In genomic region chr17:34504814-34505484, GRCh38 we compare ENCODE assay signal across 17 cellular contexts.
DNase-seq lines count a peak whose midpoint lies in the region; ATAC-seq and TF ChIP-seq lines count a peak whose summit lies in the region.
"Had no signal": no experiment of that assay in that cellular context is flagged by ENCODE, and none has a peak within 500 bp of the region (broad histone marks: within the 10 kb centered on the region; RNA-seq: fewer than 3 reads in every experiment).

No MANE protein-coding gene starts in this region.

- WGBS in mesenchymal stem cell = 100% methylated on average over 1 of the region's 3 CpGs

- H2BK5ac ChIP-seq in mesenchymal stem cell (ENCODE audit: low read depth, low read length, poor library complexity, severe bottlenecking) = no peak overlapping the region

- no peak overlapping the region for H3K14ac ChIP-seq in mesenchymal stem cell (ENCODE audit: low read length in 2 of 2)

- no peak overlapping the region for H2BK120ac ChIP-seq in mesenchymal stem cell (ENCODE audit: low read depth, low read length)

- intact Hi-C loops in activated CD4-positive, alpha-beta T cell treated with anti-CD3 and anti-CD28 coated beads for 36 hours (cut with DNase I, micrococcal nuclease) = loop anchor here in 1 of 2 experiments (10.0 kb wide), 1 partner anchor 70 kb away; the partner anchor contains the start of gene TMEM132E

- H3K36me3 Mint-ChIP-seq in activated CD4-positive, alpha-beta T cell treated with anti-CD3 and anti-CD28 coated beads for 36 hours (ENCODE audit: low read depth) = no peaks in the 10 kb centered on the region
- no peaks in the 10 kb centered on the region for H3K36me3 Mint-ChIP-seq in activated CD4-positive, alpha-beta T cell treated with anti-CD3 and anti-CD28 coated beads, Interleukin-2, amount 10 ng/mL, durations not matched to agents 7 days and 5 days (ENCODE audit: low read depth)
- no peaks in the 10 kb centered on the region for H3K36me3 Mint-ChIP-seq in activated T-helper 17 cell treated with anti-CD3 and anti-CD28 coated beads, Interleukin-2, amount 50 U/mL, for 72 hours (ENCODE audit: low read depth)
- no peaks in the 10 kb centered on the region for H3K36me3 Mint-ChIP-seq in stimulated activated effector memory CD8-positive, alpha-beta T cell treated with anti-CD3 and anti-CD28 coated beads, Interleukin-12 subunit alpha, Interleukin-12 subunit beta, amount 100 ng/mL, for 72 hours
- H3K36me3 Mint-ChIP-seq: CD14-positive monocyte; CD8-positive, alpha-beta T cell had no signal

- CTCF ChIA-PET in activated CD4-positive, alpha-beta T cell treated with anti-CD3 and anti-CD28 coated beads for 36 hours (lab: Charles Lee) = interaction anchor here (0.6 to 1.8 kb wide), 2 partner anchors 37 to 303 kb away, joined by 3 to 4 read pairs; no protein-coding TSS in a partner anchor
- CTCF ChIA-PET in activated CD4-positive, alpha-beta T cell treated with anti-CD3 and anti-CD28 coated beads, Interleukin-2, amount 10 ng/mL, durations not matched to agents 7 days and 5 days (lab: Charles Lee) = no interaction called here

- POLR2A ChIA-PET in activated CD4-positive, alpha-beta T cell treated with anti-CD3 and anti-CD28 coated beads for 36 hours (lab: Charles Lee) = no interaction called here
- POLR2A ChIA-PET in activated CD4-positive, alpha-beta T cell treated with anti-CD3 and anti-CD28 coated beads, Interleukin-2, amount 10 ng/mL, durations not matched to agents 7 days and 5 days (lab: Charles Lee) = no interaction called here

- H3K36me3 ChIP-seq in KMS-11 (ENCODE audit: insufficient read depth) (no peaks in the 10 kb centered on the region), mesenchymal stem cell (ENCODE audit: control insufficient read depth in 1 of 2, insufficient read depth in 2 of 2, low read depth in 1 of 2, low read length in 2 of 2) (no peaks in the 10 kb centered on the region), MG63 (no peaks in the 10 kb centered on the region)

- no peak overlapping the region for H3K23ac ChIP-seq in mesenchymal stem cell (ENCODE audit: low read length in 2 of 2)

- H3K4me3 Mint-ChIP-seq in activated CD4-positive, alpha-beta T cell treated with anti-CD3 and anti-CD28 coated beads for 36 hours = no peak overlapping the region
- no peak overlapping the region for H3K4me3 Mint-ChIP-seq in activated CD4-positive, alpha-beta T cell treated with anti-CD3 and anti-CD28 coated beads, Interleukin-2, amount 10 ng/mL, durations not matched to agents 7 days and 5 days
- H3K4me3 Mint-ChIP-seq in activated T-helper 17 cell treated with anti-CD3 and anti-CD28 coated beads, Interleukin-2, amount 50 U/mL, for 72 hours = no peak overlapping the region
- H3K4me3 Mint-ChIP-seq in stimulated activated effector memory CD8-positive, alpha-beta T cell treated with anti-CD3 and anti-CD28 coated beads, Interleukin-12 subunit alpha, Interleukin-12 subunit beta, amount 100 ng/mL, for 72 hours = no peak overlapping the region
- H3K4me3 Mint-ChIP-seq: CD14-positive monocyte; CD8-positive, alpha-beta T cell had no signal

- H2AFZ ChIP-seq in KMS-11 (ENCODE audit: low read depth) (no peak overlapping the region), mesenchymal stem cell (ENCODE audit: low read depth, low read length) (no peak overlapping the region)

- H3K4me2 ChIP-seq in KMS-11 = peak overlapping the region; percentile 78
- H3K4me2 ChIP-seq in mesenchymal stem cell (ENCODE audit: low read length, poor library complexity, severe bottlenecking) = no peak overlapping the region

- H3K9ac ChIP-seq in KMS-11 (no peak overlapping the region; the same call in 1 of the 2 replicates), mesenchymal stem cell (ENCODE audit: low read length) (no peak overlapping the region)

- H3K27me3 Mint-ChIP-seq in activated CD4-positive, alpha-beta T cell treated with anti-CD3 and anti-CD28 coated beads for 36 hours = peaks cover 45% of the 10 kb centered on the region
- H3K27me3 Mint-ChIP-seq in activated CD4-positive, alpha-beta T cell treated with anti-CD3 and anti-CD28 coated beads, Interleukin-2, amount 10 ng/mL, durations not matched to agents 7 days and 5 days = peaks cover 38% of the 10 kb centered on the region
- peaks cover 51% of the 10 kb centered on the region for H3K27me3 Mint-ChIP-seq in activated T-helper 17 cell treated with anti-CD3 and anti-CD28 coated beads, Interleukin-2, amount 50 U/mL, for 72 hours

- peaks cover 11% of the 10 kb centered on the region for H3K4me1 Mint-ChIP-seq in activated CD4-positive, alpha-beta T cell treated with anti-CD3 and anti-CD28 coated beads for 36 hours
- no peaks in the 10 kb centered on the region for H3K4me1 Mint-ChIP-seq in activated CD4-positive, alpha-beta T cell treated with anti-CD3 and anti-CD28 coated beads, Interleukin-2, amount 10 ng/mL, durations not matched to agents 7 days and 5 days
- no peaks in the 10 kb centered on the region for H3K4me1 Mint-ChIP-seq in activated T-helper 17 cell treated with anti-CD3 and anti-CD28 coated beads, Interleukin-2, amount 50 U/mL, for 72 hours
- H3K4me1 Mint-ChIP-seq in stimulated activated effector memory CD8-positive, alpha-beta T cell treated with anti-CD3 and anti-CD28 coated beads, Interleukin-12 subunit alpha, Interleukin-12 subunit beta, amount 100 ng/mL, for 72 hours = peaks cover 6% of the 10 kb centered on the region
- H3K4me1 Mint-ChIP-seq: CD14-positive monocyte had no signal

- no peak overlapping the region for H4K8ac ChIP-seq in mesenchymal stem cell (ENCODE audit: low read length)

- DNase-seq in activated CD4-positive, alpha-beta T cell treated with anti-CD3 and anti-CD28 coated beads for 36 hours = no peak
- no peak for DNase-seq in activated CD4-positive, alpha-beta T cell treated with anti-CD3 and anti-CD28 coated beads, Interleukin-2, amount 10 ng/mL, durations not matched to agents 7 days and 5 days
- no peak for DNase-seq in stimulated activated effector memory CD8-positive, alpha-beta T cell treated with anti-CD3 and anti-CD28 coated beads, Interleukin-12 subunit alpha, Interleukin-12 subunit beta, amount 100 ng/mL, for 72 hours (ENCODE audit: low spot score in 2 of 2)
- DNase-seq in mesenchymal stem cell = no peak
- DNase-seq in MG63 = no peak
- no peak for DNase-seq in SKM-1 treated with dmso at 0.1 percent for 144 hours (lab: John Stamatoyannopoulos, UW; ENCODE audit: unreplicated experiment)
- DNase-seq: CD8-positive, alpha-beta T cell; COR-L47; DMS153; DMS79 treated with DMSO at 0.1 percent for 48 hours; EL had no signal

- H2BK12ac ChIP-seq in mesenchymal stem cell (ENCODE audit: low read length in 2 of 2) = no peak overlapping the region

- H3K4me3 ChIP-seq in KMS-11 (IDR thresholded peaks at IDR 0.05; ENCODE audit: insufficient read depth, low read depth, low read length) (no peak overlapping the region), mesenchymal stem cell (ENCODE audit: insufficient read depth in 1 of 2, low read depth in 1 of 2, low read length in 2 of 2) (no peak overlapping the region), MG63 (no peak overlapping the region)

- no peak overlapping the region for H3K18ac ChIP-seq in mesenchymal stem cell (ENCODE audit: low read depth in 1 of 2, low read length in 2 of 2)

- H3K79me2 ChIP-seq in KMS-11 (ENCODE audit: insufficient read depth, low read depth) = no peaks in the 10 kb centered on the region

- H3K9me3 ChIP-seq in mesenchymal stem cell (ENCODE audit: control insufficient read depth, low read length) (no peaks in the 10 kb centered on the region), MG63 (no peaks in the 10 kb centered on the region)

- ATAC-seq in activated CD4-positive, alpha-beta T cell treated with anti-CD3 and anti-CD28 coated beads for 36 hours = peak; percentile 51
- ATAC-seq in activated T-helper 17 cell treated with anti-CD3 and anti-CD28 coated beads, Interleukin-2, amount 50 U/mL, for 72 hours (replicated peaks) = peak; percentile 50
- peak; percentile 63 for ATAC-seq in stimulated activated effector memory CD8-positive, alpha-beta T cell treated with anti-CD3 and anti-CD28 coated beads, Interleukin-12 subunit alpha, Interleukin-12 subunit beta, amount 100 ng/mL, for 72 hours
- ATAC-seq: CD8-positive, alpha-beta T cell; HCT116 had no signal

- H3K27ac ChIP-seq in KMS-11 (peak overlapping the region; percentile 69), mesenchymal stem cell (ENCODE audit: low read length, poor library complexity, severe bottlenecking) (no peak overlapping the region)
- H3K27ac ChIP-seq: 22Rv1, HL-60 had no signal

- no peaks in the 10 kb centered on the region for H3K79me1 ChIP-seq in mesenchymal stem cell (replicated peaks; ENCODE audit: low read length, poor library complexity, severe bottlenecking)

- no peaks in the 10 kb centered on the region for H4K20me1 ChIP-seq in KMS-11 (ENCODE audit: insufficient read depth)

- no peak overlapping the region for H3K4ac ChIP-seq in mesenchymal stem cell (ENCODE audit: low read depth in 1 of 2, low read length in 2 of 2)

- no peak overlapping the region for H2BK15ac ChIP-seq in mesenchymal stem cell (ENCODE audit: low read depth, poor library complexity, severe bottlenecking)

- no peak overlapping the region for H2AK5ac ChIP-seq in mesenchymal stem cell (ENCODE audit: low read length, severe bottlenecking)

- no peak overlapping the region for H3K27ac Mint-ChIP-seq in activated CD4-positive, alpha-beta T cell treated with anti-CD3 and anti-CD28 coated beads for 36 hours
- H3K27ac Mint-ChIP-seq in activated CD4-positive, alpha-beta T cell treated with anti-CD3 and anti-CD28 coated beads, Interleukin-2, amount 10 ng/mL, durations not matched to agents 7 days and 5 days = no peak overlapping the region
- H3K27ac Mint-ChIP-seq in activated T-helper 17 cell treated with anti-CD3 and anti-CD28 coated beads, Interleukin-2, amount 50 U/mL, for 72 hours = no peak overlapping the region
- H3K27ac Mint-ChIP-seq in stimulated activated effector memory CD8-positive, alpha-beta T cell treated with anti-CD3 and anti-CD28 coated beads, Interleukin-12 subunit alpha, Interleukin-12 subunit beta, amount 100 ng/mL, for 72 hours = no peak overlapping the region
- H3K27ac Mint-ChIP-seq: CD14-positive monocyte; CD8-positive, alpha-beta T cell had no signal

- no peak for TF ChIP-seq CTCF in KMS-11 (conservative IDR thresholded peaks at IDR 0.05; ENCODE audit: low read depth, low read length)

- H3K4me1 ChIP-seq in KMS-11 (ENCODE audit: low read depth, poor library complexity, severe bottlenecking) = peaks cover 44% of the 10 kb centered on the region
- H3K4me1 ChIP-seq in mesenchymal stem cell (ENCODE audit: control insufficient read depth, insufficient read depth, low read depth, low read length) = no peaks in the 10 kb centered on the region

- no peak overlapping the region for H4K91ac ChIP-seq in mesenchymal stem cell (ENCODE audit: low read length)

- H3K27me3 ChIP-seq in KMS-11 (ENCODE audit: insufficient read depth, low read depth) (no peaks in the 10 kb centered on the region), mesenchymal stem cell (ENCODE audit: control insufficient read depth in 1 of 2, insufficient read depth in 1 of 2, low read length in 2 of 2) (peaks cover 0 to 51% of the 10 kb centered on the region in 2 experiments), MG63 (peaks cover 2% of the 10 kb centered on the region; the same call in 1 of the 2 replicates)

- H3K9me3 Mint-ChIP-seq in activated CD4-positive, alpha-beta T cell treated with anti-CD3 and anti-CD28 coated beads for 36 hours (ENCODE audit: low read depth) = no peaks in the 10 kb centered on the region
- no peaks in the 10 kb centered on the region for H3K9me3 Mint-ChIP-seq in activated CD4-positive, alpha-beta T cell treated with anti-CD3 and anti-CD28 coated beads, Interleukin-2, amount 10 ng/mL, durations not matched to agents 7 days and 5 days
- H3K9me3 Mint-ChIP-seq in activated T-helper 17 cell treated with anti-CD3 and anti-CD28 coated beads, Interleukin-2, amount 50 U/mL, for 72 hours = no peaks in the 10 kb centered on the region
- H3K9me3 Mint-ChIP-seq in stimulated activated effector memory CD8-positive, alpha-beta T cell treated with anti-CD3 and anti-CD28 coated beads, Interleukin-12 subunit alpha, Interleukin-12 subunit beta, amount 100 ng/mL, for 72 hours = no peaks in the 10 kb centered on the region
- H3K9me3 Mint-ChIP-seq: CD8-positive, alpha-beta T cell had no signal
